Comparison of ENCODE assay signal across 11 cellular contexts in the genomic region with DNA sequence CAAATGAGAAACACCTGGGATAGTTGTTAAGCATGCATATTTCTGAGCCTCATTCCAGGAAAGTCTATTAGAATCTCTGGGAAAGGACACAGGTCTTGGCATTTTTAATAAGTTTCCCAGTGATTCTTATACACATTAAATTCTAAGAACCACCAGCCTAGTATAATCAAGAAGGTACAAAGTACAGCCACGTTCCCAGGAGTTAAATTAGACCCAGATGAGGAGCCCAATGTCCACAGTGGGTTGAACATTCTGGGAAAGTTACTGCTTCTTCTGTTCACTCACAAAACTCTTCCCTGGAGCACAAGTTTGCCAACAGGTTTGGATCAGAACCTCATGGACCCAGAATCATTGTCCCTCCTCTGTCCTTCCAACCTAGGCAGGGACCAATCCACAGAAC.
"Had no signal": no experiment of that assay in that cellular context is flagged by ENCODE, and none has a peak within 500 bp of the region (broad histone marks: within the 10 kb centered on the region; RNA-seq: fewer than 3 reads in every experiment).

No MANE protein-coding gene starts in this region.

- H3K4me3 Mint-ChIP-seq: GM23338, H9, HFFc6 had no signal

- ATAC-seq: GM23338, HCT116 had no signal

- H3K36me3 ChIP-seq: HAP-1 had no signal

- H3K9me3 Mint-ChIP-seq: GM23338, H9 had no signal

- H3K4me3 ChIP-seq: GM23248, GM23338, HAP-1 had no signal

- H3K4me1 Mint-ChIP-seq: GM23338, H9 had no signal

- FAIRE-seq: H1, H54 had no signal

- H3K9ac ChIP-seq: GM23248 had no signal

- DNase-seq: GM23248, GOT3, H7, H9, HCEC 1CT, HFFc6 had no signal

- H3K4me1 ChIP-seq: HAP-1 had no signal

- H3K9me3 ChIP-seq: HAP-1 had no signal

- H3K27ac Mint-ChIP-seq: GM23338, H9, HFFc6 had no signal

- H3K27ac ChIP-seq: GM23248 had no signal
